ENCODE assay signal across 14 cellular contexts in the genomic region with DNA sequence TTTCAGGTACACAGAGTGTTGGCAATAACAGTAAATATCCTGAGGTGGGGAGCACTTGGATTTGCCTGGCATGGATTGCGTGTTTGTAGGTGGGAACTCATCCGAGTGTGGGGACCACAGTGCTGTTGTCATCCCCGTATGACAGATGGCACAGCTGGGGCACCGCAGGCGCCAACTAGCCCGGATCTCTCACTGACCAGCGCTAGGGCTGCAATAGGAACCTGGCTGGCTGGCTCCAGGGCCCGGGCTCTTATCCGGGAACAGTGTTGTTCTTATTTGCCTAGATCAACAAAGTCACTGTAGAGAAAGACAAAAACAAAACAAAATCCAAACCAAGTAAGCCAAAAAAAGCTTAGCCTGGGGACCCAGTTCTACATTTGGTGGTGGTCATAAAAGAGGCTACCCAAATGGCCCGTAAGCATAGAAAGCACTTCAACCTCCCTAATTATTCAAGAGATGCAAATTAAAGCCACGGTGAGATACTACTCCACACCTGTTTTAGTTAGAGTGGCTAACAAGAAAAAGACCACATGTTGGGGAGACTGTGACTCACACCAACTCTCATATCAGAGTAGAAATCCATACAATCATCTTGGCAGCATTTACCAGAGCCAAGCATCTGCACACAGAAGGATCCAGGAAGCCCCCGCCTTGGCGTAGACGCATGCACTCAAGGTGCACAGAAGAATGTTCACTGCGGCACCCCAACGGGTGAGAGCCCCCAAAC. TPM values are rescaled to one million over a fixed set of nuclear protein-coding genes. Genes with fewer than 3 reads are reported as not detected.
DNase-seq lines count a peak whose midpoint lies in the region; ATAC-seq and TF ChIP-seq lines count a peak whose summit lies in the region.
"Had no signal": no experiment of that assay in that cellular context is flagged by ENCODE, and none has a peak within 500 bp of the region (broad histone marks: within the 10 kb centered on the region; RNA-seq: fewer than 3 reads in every experiment).

No MANE protein-coding gene starts in this region.

- no peaks in the 10 kb centered on the region for H3K9me2 ChIP-seq in Karpas-422 (replicated peaks; ENCODE audit: insufficient read depth, low read length)

- H3K4me1 ChIP-seq in skeletal muscle tissue (ENCODE audit: control insufficient read depth in 3 of 3, insufficient read depth in 3 of 3, low read length in 3 of 3) (peaks cover 77 to 84% (median 81%) of the 10 kb centered on the region in 3 donors), Karpas-422 (ENCODE audit: low read length) (no peaks in the 10 kb centered on the region)

- intact Hi-C loops in dorsolateral prefrontal cortex (cut with DNase I) = no loop called here

- peak overlapping the region; percentile 16 to 98 (median 91) for H3K27ac ChIP-seq in dorsolateral prefrontal cortex
- peak overlapping the region; percentile 92 for H3K27ac ChIP-seq in skeletal muscle tissue (ENCODE audit: low read depth, low read length)
- H3K27ac ChIP-seq in Karpas-422 (ENCODE audit: low read length) = no peak overlapping the region

- H3K79me2 ChIP-seq in Karpas-422 (ENCODE audit: low read length) = no peaks in the 10 kb centered on the region

- H3K36me3 ChIP-seq in skeletal muscle tissue (ENCODE audit: control insufficient read depth in 3 of 3, insufficient read depth in 3 of 3, low read length in 3 of 3) (no peaks in the 10 kb centered on the region), Karpas-422 (ENCODE audit: insufficient read depth, low read length) (no peaks in the 10 kb centered on the region)

- no peaks in the 10 kb centered on the region for H3K27me3 ChIP-seq in dorsolateral prefrontal cortex
- no peaks in the 10 kb centered on the region for H3K27me3 ChIP-seq in skeletal muscle tissue (ENCODE audit: control insufficient read depth in 3 of 3, insufficient read depth in 3 of 3, low read length in 3 of 3)
- no peaks in the 10 kb centered on the region for H3K27me3 ChIP-seq in Karpas-422 (ENCODE audit: low read length)

- H3K4me2 ChIP-seq in Karpas-422 (ENCODE audit: low read depth, low read length, poor library complexity, severe bottlenecking) = no peak overlapping the region

- DNase-seq in T-helper 1 cell (no peak), T-helper 17 cell (no peak), dorsolateral prefrontal cortex (peak; percentile 26 to 75 (median 60)), NCI-H2171 (lab: John Stamatoyannopoulos, UW) (no peak), Karpas-422 (no peak)
- DNase-seq: activated B cell treated with CpG ODN at 0.5 μM for 24 hours; activated gamma-delta T cell treated with Interleukin-2 at 50 U/mL for 16 hours; NCI-H1092; NCI-H2227 treated with DMSO at 0.1 percent for 48 hours; stimulated activated naive CD4-positive, alpha-beta T cell treated with Interleukin-2 at 50 U/mL for 16 hours had no signal

- TF ChIP-seq CTCF in dorsolateral prefrontal cortex (IDR thresholded peaks at IDR 0.05 in 54 of 56, conservative IDR thresholded peaks at IDR 0.05 in 2 of 56; ENCODE audit: low read depth in 1 of 56, partially characterized antibody in 56 of 56) = no peak

- H3K36me3 Mint-ChIP-seq in T-helper 1 cell treated with Interleukin-12 subunit alpha and Interleukin-12 subunit beta and Interleukin-4 antibody, amounts not matched to agents 30 μg/mL and 1 μg/mL, for 36 hours (ENCODE audit: low read depth) = peaks cover 14% of the 10 kb centered on the region
- peaks cover 8% of the 10 kb centered on the region for H3K36me3 Mint-ChIP-seq in T-helper 17 cell (ENCODE audit: low read depth)
- H3K36me3 Mint-ChIP-seq: natural killer cell treated with Interleukin-12 subunit alpha and Interleukin-12 subunit beta and Interleukin-15 and Interleukin-18, amount 100 ng/mL, for 72 hours had no signal

- H3K27ac Mint-ChIP-seq in T-helper 1 cell treated with Interleukin-12 subunit alpha and Interleukin-12 subunit beta and Interleukin-4 antibody, amounts not matched to agents 30 μg/mL and 1 μg/mL, for 36 hours = peak overlapping the region; percentile 10
- peak overlapping the region; percentile 97 for H3K27ac Mint-ChIP-seq in T-helper 17 cell
- H3K27ac Mint-ChIP-seq: activated B cell treated with CpG ODN at 0.5 μM for 24 hours had no signal

- ATAC-seq in T-helper 17 cell (no peak), HG03439 (IDR thresholded peaks at IDR 0.05; ENCODE audit: unreplicated experiment) (no peak)
- ATAC-seq: natural killer cell treated with Interleukin-12 subunit alpha and Interleukin-12 subunit beta and Interleukin-15 and Interleukin-18, amount 100 ng/mL, for 72 hours had no signal

- H3K9ac ChIP-seq in skeletal muscle tissue (ENCODE audit: low read depth in 1 of 3, low read length in 3 of 3) = peak overlapping the region; percentile 52 to 79 (median 58)
- H3K9ac ChIP-seq in Karpas-422 (ENCODE audit: low read length) = no peak overlapping the region

- peaks cover 55% of the 10 kb centered on the region for H3K4me1 Mint-ChIP-seq in T-helper 1 cell treated with Interleukin-12 subunit alpha and Interleukin-12 subunit beta and Interleukin-4 antibody, amounts not matched to agents 30 μg/mL and 1 μg/mL, for 36 hours (ENCODE audit: low read depth)
- H3K4me1 Mint-ChIP-seq in T-helper 17 cell = peaks cover 61% of the 10 kb centered on the region

- H3K4me3 Mint-ChIP-seq in T-helper 1 cell treated with Interleukin-12 subunit alpha and Interleukin-12 subunit beta and Interleukin-4 antibody, amounts not matched to agents 30 μg/mL and 1 μg/mL, for 36 hours = no peak overlapping the region
- peak overlapping the region; percentile 33 for H3K4me3 Mint-ChIP-seq in T-helper 17 cell
- H3K4me3 Mint-ChIP-seq: activated B cell treated with CpG ODN at 0.5 μM for 24 hours; natural killer cell treated with Interleukin-12 subunit alpha and Interleukin-12 subunit beta and Interleukin-15 and Interleukin-18, amount 100 ng/mL, for 72 hours had no signal

- H3K9me3 ChIP-seq in T-helper 17 cell (ENCODE audit: control insufficient read depth, low read length, poor library complexity, severe bottlenecking) (no peaks in the 10 kb centered on the region), skeletal muscle tissue (ENCODE audit: control insufficient read depth in 3 of 3, low read length in 3 of 3) (no peaks in the 10 kb centered on the region), Karpas-422 (ENCODE audit: low read length) (no peaks in the 10 kb centered on the region)

- H2AFZ ChIP-seq in Karpas-422 (ENCODE audit: low read length) = no peak overlapping the region

- no peaks in the 10 kb centered on the region for H3K27me3 Mint-ChIP-seq in T-helper 1 cell treated with Interleukin-12 subunit alpha and Interleukin-12 subunit beta and Interleukin-4 antibody, amounts not matched to agents 30 μg/mL and 1 μg/mL, for 36 hours (ENCODE audit: low read depth)
- H3K27me3 Mint-ChIP-seq in T-helper 17 cell = no peaks in the 10 kb centered on the region
- H3K27me3 Mint-ChIP-seq: activated B cell treated with CpG ODN at 0.5 μM for 24 hours; natural killer cell treated with Interleukin-12 subunit alpha and Interleukin-12 subunit beta and Interleukin-15 and Interleukin-18, amount 100 ng/mL, for 72 hours had no signal

- H3K4me3 ChIP-seq in dorsolateral prefrontal cortex (no peak overlapping the region), skeletal muscle tissue (ENCODE audit: low read length in 3 of 3) (peak overlapping the region in 2 of 3 donors; percentile 17), Karpas-422 (ENCODE audit: low read length) (no peak overlapping the region)

- peaks cover 27% of the 10 kb centered on the region; the same call in 1 of the 2 replicates for H4K20me1 ChIP-seq in Karpas-422 (ENCODE audit: insufficient read depth, low read depth, low read length)

- H3K9me3 Mint-ChIP-seq in T-helper 1 cell treated with Interleukin-12 subunit alpha and Interleukin-12 subunit beta and Interleukin-4 antibody, amounts not matched to agents 30 μg/mL and 1 μg/mL, for 36 hours = no peaks in the 10 kb centered on the region
- H3K9me3 Mint-ChIP-seq: activated B cell treated with CpG ODN at 0.5 μM for 24 hours; natural killer cell treated with Interleukin-12 subunit alpha and Interleukin-12 subunit beta and Interleukin-15 and Interleukin-18, amount 100 ng/mL, for 72 hours had no signal

RNA-seq across cellular contexts. Expression of a gene that starts 27.2 kb away (rescaled TPM):
- 100 to 1,000 TPM in 1 of 2 donors, 10 to 100 TPM in 1; 93.3 to 146 TPM for total RNA-seq in T-helper 17 cell
- total RNA-seq in dorsolateral prefrontal cortex = 100 to 1,000 TPM in 97 of 120 experiments, 10 to 100 TPM in 23; 82.4 to 323 (median 122) TPM
- total RNA-seq in skeletal muscle tissue = 9.9 TPM
- 43.6 and 61.2 TPM in 2 replicates for total RNA-seq in Karpas-422 (2014; rRNA removed; shearing (Covaris generic); ENCODE audit: low replicate concordance)

Comparison
In these comparisons a context has a peak if more than half of its experiments do, and no peak if none do; other contexts are left out.
1. DNase-seq: peak in dorsolateral prefrontal cortex (10 of 10); none in T-helper 1 cell (0 of 5), T-helper 17 cell (0 of 3), NCI-H2171 (single experiment) and Karpas-422 (single experiment).
2. H3K4me3 ChIP-seq: peak in skeletal muscle tissue (2 of 3); none in dorsolateral prefrontal cortex (0 of 59) and Karpas-422 (single experiment).